ENCODE assay signal across 17 cellular contexts in the genomic region with DNA sequence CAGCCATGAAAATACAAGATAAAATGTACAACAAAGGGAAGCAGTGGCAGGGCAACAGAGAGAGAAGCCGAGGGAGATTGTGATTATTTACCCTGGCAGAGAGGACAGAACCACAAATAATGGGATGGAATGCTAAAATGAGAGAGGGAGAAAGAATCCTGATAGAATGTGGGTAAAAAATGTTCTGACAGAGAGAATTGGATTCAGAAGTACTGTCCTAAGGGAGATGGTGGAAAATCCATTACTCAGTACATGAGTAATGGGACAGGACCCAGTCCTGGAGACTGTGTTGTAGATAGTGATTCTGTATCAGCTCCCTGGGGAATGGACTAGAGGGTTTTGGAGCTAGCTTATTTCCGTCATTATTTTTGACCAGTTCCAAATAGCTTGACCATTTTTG.
A peak's percentile ranks its signal among the peaks of the same experiment; 100 is the strongest.
DNase-seq lines count a peak whose midpoint lies in the region; TF ChIP-seq lines count a peak whose summit lies in the region.
"Had no signal": no experiment of that assay in that cellular context is flagged by ENCODE, and none has a peak within 500 bp of the region (broad histone marks: within the 10 kb centered on the region; RNA-seq: fewer than 3 reads in every experiment).

No MANE protein-coding gene starts in this region.

- H4K20me1 ChIP-seq in fibroblast of lung (ENCODE audit: control insufficient read depth, extremely low read depth, insufficient read depth, low read length) (no peaks in the 10 kb centered on the region), osteoblast (ENCODE audit: insufficient read depth, low read length) (no peaks in the 10 kb centered on the region)

- H3K4me2 ChIP-seq in fibroblast of lung (ENCODE audit: extremely low read depth, insufficient read depth, low read length) (no peak overlapping the region), osteoblast (ENCODE audit: insufficient read depth, low read length) (peak overlapping the region; percentile 56), mesendoderm (ENCODE audit: low read length) (no peak overlapping the region)

- H3K9ac ChIP-seq in fibroblast of lung (ENCODE audit: insufficient read depth, low read length) = no peak overlapping the region
- H3K9ac ChIP-seq in mesendoderm (ENCODE audit: low read length) = no peak overlapping the region

- no peak overlapping the region for H2BK120ac ChIP-seq in mesendoderm (ENCODE audit: low read depth, low read length)

- no peak overlapping the region for H2BK5ac ChIP-seq in mesendoderm (ENCODE audit: low read length)

- H3K23ac ChIP-seq in mesendoderm (ENCODE audit: low read length) = no peak overlapping the region

- no peaks in the 10 kb centered on the region for H3K79me2 ChIP-seq in fibroblast of lung (ENCODE audit: control insufficient read depth, insufficient read depth, low read length)
- H3K79me2 ChIP-seq in osteoblast (ENCODE audit: insufficient read depth, low read length) = no peaks in the 10 kb centered on the region
- no peaks in the 10 kb centered on the region for H3K79me2 ChIP-seq in mesendoderm (ENCODE audit: control insufficient read depth, insufficient read depth, low read length)

- no peak overlapping the region for H2AK5ac ChIP-seq in mesendoderm (ENCODE audit: low read length)

- H2BK15ac ChIP-seq in mesendoderm (replicated peaks; ENCODE audit: low read depth) = no peak overlapping the region

- no peak overlapping the region for H3K4me3 ChIP-seq in fibroblast of lung (replicated peaks in 1 of 4; ENCODE audit: control extremely low read depth in 1 of 4, insufficient read depth in 1 of 4, low read depth in 3 of 4, low read length in 4 of 4)
- no peak overlapping the region for H3K4me3 ChIP-seq in osteoblast (ENCODE audit: insufficient read depth, low read length)
- no peak overlapping the region for H3K4me3 ChIP-seq in mesendoderm (ENCODE audit: low read length)
- H3K4me3 ChIP-seq: colonic mucosa, GM12878 had no signal

- no peak overlapping the region for H4K8ac ChIP-seq in mesendoderm (ENCODE audit: low read depth, low read length)

- WGBS in mesendoderm (ENCODE audit: extremely low coverage, insufficient coverage, low lambda C conversion rate) = no CpG with 5 or more reads among the region's 2 CpGs

- no peak overlapping the region for H3K56ac ChIP-seq in mesendoderm (ENCODE audit: low read length)

- H3K27ac ChIP-seq in fibroblast of lung (ENCODE audit: insufficient read depth, low read length) = no peak overlapping the region
- peak overlapping the region; percentile 92 for H3K27ac ChIP-seq in osteoblast (ENCODE audit: low read depth, low read length)
- H3K27ac ChIP-seq in mesendoderm (ENCODE audit: low read depth, low read length) = no peak overlapping the region
- H3K27ac ChIP-seq: colonic mucosa, RWPE1 had no signal

- H3K4me1 ChIP-seq in fibroblast of lung (ENCODE audit: control insufficient read depth, extremely low read depth, insufficient read depth, low read length) = no peaks in the 10 kb centered on the region
- H3K4me1 ChIP-seq in osteoblast (ENCODE audit: insufficient read depth, low read length) = peaks cover 25% of the 10 kb centered on the region
- no peaks in the 10 kb centered on the region for H3K4me1 ChIP-seq in mesendoderm (ENCODE audit: control insufficient read depth, low read depth, low read length)
- H3K4me1 ChIP-seq: colonic mucosa had no signal

- no peak overlapping the region for H3K4ac ChIP-seq in mesendoderm (ENCODE audit: low read depth, low read length)

- H3K36me3 ChIP-seq in fibroblast of lung (ENCODE audit: control insufficient read depth, insufficient read depth, low read length) = no peaks in the 10 kb centered on the region
- no peaks in the 10 kb centered on the region for H3K36me3 ChIP-seq in osteoblast (ENCODE audit: insufficient read depth, low read length)
- H3K36me3 ChIP-seq in mesendoderm (ENCODE audit: control insufficient read depth, insufficient read depth, low read length) = no peaks in the 10 kb centered on the region
- H3K36me3 ChIP-seq: colonic mucosa had no signal

- H2AFZ ChIP-seq in fibroblast of lung (ENCODE audit: low read length) (no peak overlapping the region), osteoblast (ENCODE audit: low read length) (no peak overlapping the region)

- TF ChIP-seq CTCF in fibroblast of lung (conservative IDR thresholded peaks at IDR 0.05 in 1 of 2, IDR thresholded peaks at IDR 0.05 in 1 of 2; ENCODE audit: low read depth in 1 of 2, low read length in 2 of 2) (no peak), osteoblast (IDR thresholded peaks at IDR 0.05; ENCODE audit: extremely low read depth, low read depth, low read length) (no peak)

- no peaks in the 10 kb centered on the region for H3K27me3 ChIP-seq in fibroblast of lung (ENCODE audit: control insufficient read depth, insufficient read depth, low read length)
- no peaks in the 10 kb centered on the region for H3K27me3 ChIP-seq in osteoblast (ENCODE audit: insufficient read depth, low read length)
- no peaks in the 10 kb centered on the region for H3K27me3 ChIP-seq in mesendoderm (ENCODE audit: insufficient read depth, low read length, poor library complexity)
- H3K27me3 ChIP-seq: colonic mucosa had no signal

- no peak overlapping the region for H4K5ac ChIP-seq in mesendoderm (ENCODE audit: low read length)

- no peak overlapping the region for H3K18ac ChIP-seq in mesendoderm (ENCODE audit: low read length)

- H3K9me3 ChIP-seq in fibroblast of lung (ENCODE audit: control insufficient read depth, insufficient read depth, low read depth, low read length) (no peaks in the 10 kb centered on the region), osteoblast (ENCODE audit: low read depth, low read length) (no peaks in the 10 kb centered on the region)
- H3K9me3 ChIP-seq: colonic mucosa had no signal

- DNase-seq in ELR (ENCODE audit: low read depth) (peak; percentile 41), amniotic epithelial cell (ENCODE audit: low read depth) (peak; percentile 52), fibroblast of lung (ENCODE audit: low read depth in 2 of 2) (peak; percentile 8 to 96), osteoblast (ENCODE audit: insufficient read length, low spot score, missing footprints) (peak; percentile 55), RPMI8226 (no peak), NCI-H2107 treated with DMSO at 0.1 percent for 48 hours (lab: John Stamatoyannopoulos, UW; ENCODE audit: unreplicated experiment) (no peak), mesendoderm (no peak)
- no peak for DNase-seq in central memory CD4-positive, alpha-beta T cell
- DNase-seq: activated B cell treated with CpG ODN at 0.5 μM for 24 hours; activated CD8-positive, alpha-beta memory T cell treated with anti-CD3 and anti-CD28 coated beads for 24 hours; colonic mucosa; NCI-H1436 treated with DMSO at 0.1 percent for 48 hours; NCI-H446; NK-92 treated with Interleukin-12 subunit alpha and Interleukin-12 subunit beta, amount 100 ng/mL, for 24 hours; T-cell had no signal

- H3K79me1 ChIP-seq in mesendoderm (ENCODE audit: low read length) = no peaks in the 10 kb centered on the region

Comparison
In these comparisons a context has a peak if more than half of its experiments do, and no peak if none do; other contexts are left out.
1. DNase-seq: peak in ELR (single experiment), amniotic epithelial cell (single experiment), fibroblast of lung (2 of 2) and osteoblast (single experiment); none in RPMI8226 (single experiment), NCI-H2107 treated with DMSO at 0.1 percent for 48 hours (single experiment), central memory CD4-positive, alpha-beta T cell (single experiment) and mesendoderm (single experiment).